ENCODE assay signal across 11 cellular contexts in genomic region chr19:42326969-42327368, GRCh38. TPM values are rescaled to one million over a fixed set of nuclear protein-coding genes. Genes with fewer than 3 reads are reported as not detected.
DNase-seq lines count a peak whose midpoint lies in the region; ATAC-seq lines count a peak whose summit lies in the region.
"Had no signal": no experiment of that assay in that cellular context is flagged by ENCODE, and none has a peak within 500 bp of the region (broad histone marks: within the 10 kb centered on the region; RNA-seq: fewer than 3 reads in every experiment).

No MANE protein-coding gene starts in this region.

- H3K9ac ChIP-seq in BLaER1 treated with 17β-estradiol and CSF1 and Interleukin-3, amounts not matched to agents 10 nM and 100 nM: peak overlapping the region in 9 of 11 experiments; percentile 18 to 94 (median 87); a peak in 10 of 22 replicates

- no peak for ATAC-seq in natural killer cell treated with Interleukin-12 subunit alpha and Interleukin-12 subunit beta and Interleukin-15 and Interleukin-18, amount 100 ng/mL, for 72 hours
- ATAC-seq in GM21526 (IDR thresholded peaks at IDR 0.05; ENCODE audit: low FRiP score, unreplicated experiment): no peak

- no peaks in the 10 kb centered on the region for H3K36me3 Mint-ChIP-seq in activated naive CD8-positive, alpha-beta T cell treated with anti-CD3 and anti-CD28 coated beads for 36 hours
- peaks cover 5% of the 10 kb centered on the region for H3K36me3 Mint-ChIP-seq in natural killer cell treated with Interleukin-12 subunit alpha and Interleukin-12 subunit beta and Interleukin-15 and Interleukin-18, amount 100 ng/mL, for 72 hours

- intact Hi-C loops in posterior cingulate gyrus (cut with DNase I): loop anchor here (5.0 to 10.0 kb wide), 2 partner anchors 70 to 82 kb away; partner anchors contain the start of gene GSK3A

- H3K27me3 Mint-ChIP-seq in activated naive CD8-positive, alpha-beta T cell treated with anti-CD3 and anti-CD28 coated beads for 36 hours: peaks cover 18% of the 10 kb centered on the region
- H3K27me3 Mint-ChIP-seq in natural killer cell treated with Interleukin-12 subunit alpha and Interleukin-12 subunit beta and Interleukin-15 and Interleukin-18, amount 100 ng/mL, for 72 hours: peaks cover 7 to 10% of the 10 kb centered on the region in 2 donors

- H3K27ac ChIP-seq in BLaER1 treated with 17β-estradiol and CSF1 and Interleukin-3, amounts not matched to agents 10 nM and 100 nM: no peak overlapping the region
- H3K27ac ChIP-seq: epithelial cell of prostate had no signal

- H3K4me1 ChIP-seq in BLaER1 treated with 17β-estradiol and CSF1 and Interleukin-3, amounts not matched to agents 10 nM and 100 nM: peaks cover 21 to 40% (median 30%) of the 10 kb centered on the region in 10 experiments
- peaks cover 10% of the 10 kb centered on the region for H3K4me1 ChIP-seq in HAP-1

- H3K9me3 ChIP-seq in BLaER1 treated with 17β-estradiol and CSF1 and Interleukin-3, amounts not matched to agents 10 nM and 100 nM (replicated peaks in 1 of 11): no peaks in the 10 kb centered on the region
- no peaks in the 10 kb centered on the region for H3K9me3 ChIP-seq in HAP-1

- H3K4me3 ChIP-seq in BLaER1 treated with 17β-estradiol and CSF1 and Interleukin-3, amounts not matched to agents 10 nM and 100 nM: peak overlapping the region in 9 of 10 experiments; percentile 77 to 96 (median 86); a peak in 9 of 20 replicates
- peak overlapping the region; percentile 85 for H3K4me3 ChIP-seq in HAP-1

- peaks cover 0 to 58% (median 32%) of the 10 kb centered on the region in 11 experiments; a peak in 17 of 22 replicates for H4K20me1 ChIP-seq in BLaER1 treated with 17β-estradiol and CSF1 and Interleukin-3, amounts not matched to agents 10 nM and 100 nM

- H3K4me1 Mint-ChIP-seq in activated naive CD8-positive, alpha-beta T cell treated with anti-CD3 and anti-CD28 coated beads for 36 hours: peaks cover 16% of the 10 kb centered on the region
- peaks cover 25% of the 10 kb centered on the region in 2 donors for H3K4me1 Mint-ChIP-seq in natural killer cell treated with Interleukin-12 subunit alpha and Interleukin-12 subunit beta and Interleukin-15 and Interleukin-18, amount 100 ng/mL, for 72 hours (ENCODE audit: low read depth in 2 of 2)

- DNase-seq in HAP-1 (ENCODE audit: low spot score in 2 of 2) (no peak), CD1c-positive myeloid dendritic cell (ENCODE audit: extremely low spot score) (no peak), posterior cingulate gyrus (no peak)
- DNase-seq in activated naive CD8-positive, alpha-beta T cell treated with anti-CD3 and anti-CD28 coated beads for 36 hours: no peak
- DNase-seq in natural killer cell treated with Interleukin-12 subunit alpha and Interleukin-12 subunit beta and Interleukin-15 and Interleukin-18, amount 100 ng/mL, for 72 hours (ENCODE audit: low spot score): no peak
- no peak for DNase-seq in stimulated activated CD4-positive, alpha-beta T cell treated with anti-CD3 and anti-CD28 coated beads, Interleukin-4, amount 100 ng/mL, for 1 hour
- DNase-seq: DMS79; stimulated activated CD4-positive, alpha-beta T cell treated with anti-CD3 and anti-CD28 coated beads, Interleukin-2, amount 100 ng/mL, for 48 hours had no signal

- no peaks in the 10 kb centered on the region for H3K9me3 Mint-ChIP-seq in activated naive CD8-positive, alpha-beta T cell treated with anti-CD3 and anti-CD28 coated beads for 36 hours
- H3K9me3 Mint-ChIP-seq in natural killer cell treated with Interleukin-12 subunit alpha and Interleukin-12 subunit beta and Interleukin-15 and Interleukin-18, amount 100 ng/mL, for 72 hours: no peaks in the 10 kb centered on the region

- H3K4me3 Mint-ChIP-seq in activated naive CD8-positive, alpha-beta T cell treated with anti-CD3 and anti-CD28 coated beads for 36 hours: peak overlapping the region; percentile 86
- peak overlapping the region; percentile 94 for H3K4me3 Mint-ChIP-seq in natural killer cell treated with Interleukin-12 subunit alpha and Interleukin-12 subunit beta and Interleukin-15 and Interleukin-18, amount 100 ng/mL, for 72 hours

- peak overlapping the region; percentile 91 to 99 (median 97) for H3K4me2 ChIP-seq in BLaER1 treated with 17β-estradiol and CSF1 and Interleukin-3, amounts not matched to agents 10 nM and 100 nM

- H3K27me3 ChIP-seq in BLaER1 treated with 17β-estradiol and CSF1 and Interleukin-3, amounts not matched to agents 10 nM and 100 nM: peaks cover 31 to 32% (median 32%) of the 10 kb centered on the region in 11 experiments
- no peaks in the 10 kb centered on the region for H3K27me3 ChIP-seq in HAP-1 (ENCODE audit: low read depth)

- in situ Hi-C loops in HAP-1 (cut with MboI; ENCODE audit: low sequenced_read_pairs): no loop called here

- H3K27ac Mint-ChIP-seq in activated naive CD8-positive, alpha-beta T cell treated with anti-CD3 and anti-CD28 coated beads for 36 hours: no peak overlapping the region
- H3K27ac Mint-ChIP-seq in natural killer cell treated with Interleukin-12 subunit alpha and Interleukin-12 subunit beta and Interleukin-15 and Interleukin-18, amount 100 ng/mL, for 72 hours: no peak overlapping the region

- H3K36me3 ChIP-seq in BLaER1 treated with 17β-estradiol and CSF1 and Interleukin-3, amounts not matched to agents 10 nM and 100 nM: peaks cover 0 to 3% (median 0%) of the 10 kb centered on the region in 11 experiments; a peak in 1 of 22 replicates
- H3K36me3 ChIP-seq in HAP-1 (replicated peaks): peaks cover 3% of the 10 kb centered on the region; the same call in 1 of the 2 replicates

RNA-seq across cellular contexts. Expression of gene MEGF8, which starts 1.5 kb away (rescaled TPM):
- 1 to 10 TPM; 6.8 to 7.6 TPM for total RNA-seq in activated naive CD8-positive, alpha-beta T cell treated with anti-CD3 and anti-CD28 coated beads for 36 hours
- total RNA-seq in natural killer cell treated with Interleukin-12 subunit alpha and Interleukin-12 subunit beta and Interleukin-15 and Interleukin-18, amount 100 ng/mL, for 72 hours: 10 to 100 TPM; 12.1 to 20.1 TPM

RNA-seq across cellular contexts. Expression of gene TMEM145, which starts 13.9 kb away (rescaled TPM):
- total RNA-seq in activated naive CD8-positive, alpha-beta T cell treated with anti-CD3 and anti-CD28 coated beads for 36 hours: 1 to 10 TPM; 1.1 to 3.2 TPM
- total RNA-seq in natural killer cell treated with Interleukin-12 subunit alpha and Interleukin-12 subunit beta and Interleukin-15 and Interleukin-18, amount 100 ng/mL, for 72 hours: 1 to 10 TPM; 1.4 to 1.6 TPM

RNA-seq across cellular contexts. Expression of gene PAFAH1B3, which starts 24.5 kb away (rescaled TPM):
- 10 to 100 TPM; 38.1 to 38.4 TPM for total RNA-seq in activated naive CD8-positive, alpha-beta T cell treated with anti-CD3 and anti-CD28 coated beads for 36 hours
- 10 to 100 TPM; 16.9 to 40.2 TPM for total RNA-seq in natural killer cell treated with Interleukin-12 subunit alpha and Interleukin-12 subunit beta and Interleukin-15 and Interleukin-18, amount 100 ng/mL, for 72 hours

RNA-seq across cellular contexts. Expression of gene PRR19, which starts 25.0 kb away (rescaled TPM):
- total RNA-seq in activated naive CD8-positive, alpha-beta T cell treated with anti-CD3 and anti-CD28 coated beads for 36 hours: under 1 TPM; 0.52 to 0.92 TPM
- 1 to 10 TPM in 1 of 2 donors, under 1 TPM in 1; 0.64 to 1.0 TPM for total RNA-seq in natural killer cell treated with Interleukin-12 subunit alpha and Interleukin-12 subunit beta and Interleukin-15 and Interleukin-18, amount 100 ng/mL, for 72 hours

RNA-seq across cellular contexts. Expression of gene CIC, which starts 57.9 kb away (rescaled TPM):
- 10 to 100 TPM; 43.8 to 50.4 TPM for total RNA-seq in activated naive CD8-positive, alpha-beta T cell treated with anti-CD3 and anti-CD28 coated beads for 36 hours
- 100 to 1,000 TPM; 110 to 115 TPM for total RNA-seq in natural killer cell treated with Interleukin-12 subunit alpha and Interleukin-12 subunit beta and Interleukin-15 and Interleukin-18, amount 100 ng/mL, for 72 hours
